19 cellular contexts compared by ENCODE assay signal in genomic region chr16:69321080-69321479, GRCh38. TPM values are rescaled to one million over a fixed set of nuclear protein-coding genes. Genes with fewer than 3 reads are reported as not detected.
A peak's percentile ranks its signal among the peaks of the same experiment; 100 is the strongest.
DNase-seq lines count a peak whose midpoint lies in the region; ATAC-seq, FAIRE-seq and TF ChIP-seq lines count a peak whose summit lies in the region.
"Had no signal": no experiment of that assay in that cellular context is flagged by ENCODE, and none has a peak within 500 bp of the region (broad histone marks: within the 10 kb centered on the region; RNA-seq: fewer than 3 reads in every experiment).

No MANE protein-coding gene starts in this region.

- H3K4me1 ChIP-seq in astrocyte (ENCODE audit: insufficient read depth, low read length) (no peaks in the 10 kb centered on the region), HepG2 (ENCODE audit: insufficient read depth, low read length) (peaks cover 22% of the 10 kb centered on the region)

- no peak overlapping the region for H3K4me3 Mint-ChIP-seq in activated naive CD4-positive, alpha-beta T cell treated with anti-CD3 and anti-CD28 coated beads for 36 hours
- H3K4me3 Mint-ChIP-seq in astrocyte (ENCODE audit: unreplicated experiment), result no peak overlapping the region

- H4K20me1 ChIP-seq in astrocyte (ENCODE audit: insufficient read depth, low read length) (peaks cover 72% of the 10 kb centered on the region), HepG2 (ENCODE audit: insufficient read depth, low read length) (peaks cover 10% of the 10 kb centered on the region)

- TF ChIP-seq EP300 in HepG2 (IDR thresholded peaks at IDR 0.05; ENCODE audit: low read depth in 2 of 2, low read length in 2 of 2), result no peak
- TF ChIP-seq EP300 in HepG2 (CRISPR knock-in tag; IDR thresholded peaks at IDR 0.05; ENCODE audit: borderline replicate concordance), result no peak

- no peak overlapping the region for H3K9ac ChIP-seq in astrocyte (ENCODE audit: low read length)
- H3K9ac ChIP-seq in HepG2 (ENCODE audit: insufficient read depth, low read depth, low read length), result no peak overlapping the region

- peaks cover 64% of the 10 kb centered on the region for H3K36me3 ChIP-seq in astrocyte (ENCODE audit: insufficient read depth, low read length)
- peaks cover 53 to 82% of the 10 kb centered on the region in 2 experiments for H3K36me3 ChIP-seq in HepG2 (replicated peaks in 1 of 2; ENCODE audit: control insufficient read depth in 1 of 2, insufficient read depth in 2 of 2, low read length in 2 of 2)

- H3K27me3 ChIP-seq in astrocyte (ENCODE audit: insufficient read depth, low read length) (no peaks in the 10 kb centered on the region), HepG2 (ENCODE audit: control insufficient read depth in 1 of 2, insufficient read depth in 2 of 2, low read length in 2 of 2) (no peaks in the 10 kb centered on the region)

- no peak overlapping the region for H3K4me2 ChIP-seq in astrocyte (ENCODE audit: low read length)
- H3K4me2 ChIP-seq in HepG2 (ENCODE audit: low read depth, low read length), result no peak overlapping the region

- no peak for TF ChIP-seq RAD21 in HepG2 (CRISPR knock-in tag; IDR thresholded peaks at IDR 0.05)

- WGBS in HepG2 (ENCODE audit: low lambda C conversion rate), result 97% methylated on average over 22 of the region's 22 CpGs

- in situ Hi-C loops in HepG2 (cut with HindIII; ENCODE audit: extremely low pct_ligation_motif_present, low pct_unique_long_range_greater_than_20kb), result no loop called here

- H2AFZ ChIP-seq in astrocyte (ENCODE audit: low read depth, low read length) (no peak overlapping the region), HepG2 (ENCODE audit: low read length) (no peak overlapping the region)

- no peaks in the 10 kb centered on the region for H3K9me3 ChIP-seq in astrocyte (ENCODE audit: insufficient read depth, low read depth, low read length)
- no peaks in the 10 kb centered on the region for H3K9me3 ChIP-seq in HepG2 (ENCODE audit: low read length)

- H3K4me3 ChIP-seq in astrocyte (ENCODE audit: insufficient read depth, low read depth, low read length) (no peak overlapping the region), HepG2 (replicated peaks in 1 of 3; ENCODE audit: insufficient read depth in 1 of 3, low read depth in 2 of 3, low read length in 3 of 3) (no peak overlapping the region)

- no peak for ATAC-seq in activated naive CD4-positive, alpha-beta T cell treated with anti-CD3 and anti-CD28 coated beads, Interleukin-2, amount 50 U/mL, for 72 hours
- ATAC-seq in HepG2 (no peak), GM18870 (IDR thresholded peaks at IDR 0.05; ENCODE audit: unreplicated experiment) (no peak), GM21381 (IDR thresholded peaks at IDR 0.05; ENCODE audit: unreplicated experiment) (no peak)

- BruUV-seq in HepG2 (replicated peaks; lab: Mats Ljungman, UMichigan), result no TSS peak

- POLR2A ChIA-PET in HepG2 (lab: Yijun Ruan, JAX), result no interaction called here

- H3K27me3 Mint-ChIP-seq in activated naive CD4-positive, alpha-beta T cell treated with anti-CD3 and anti-CD28 coated beads for 36 hours (ENCODE audit: low read depth), result no peaks in the 10 kb centered on the region
- no peaks in the 10 kb centered on the region for H3K27me3 Mint-ChIP-seq in astrocyte (ENCODE audit: low read depth, unreplicated experiment)

- peaks cover 6 to 12% of the 10 kb centered on the region in 2 donors for H3K36me3 Mint-ChIP-seq in activated naive CD4-positive, alpha-beta T cell treated with anti-CD3 and anti-CD28 coated beads, Interleukin-2, amount 50 U/mL, for 72 hours
- peaks cover 30% of the 10 kb centered on the region for H3K36me3 Mint-ChIP-seq in activated naive CD4-positive, alpha-beta T cell treated with anti-CD3 and anti-CD28 coated beads for 36 hours (ENCODE audit: low read depth)
- peaks cover 20% of the 10 kb centered on the region for H3K36me3 Mint-ChIP-seq in astrocyte (ENCODE audit: low read depth, unreplicated experiment)

- no peak for FAIRE-seq in astrocyte (lab: Jason Lieb, UNC)
- FAIRE-seq in HepG2 (lab: Jason Lieb, UNC), result no peak
- FAIRE-seq: A204.1, GM12892 had no signal

- H3K79me2 ChIP-seq in astrocyte (ENCODE audit: insufficient read depth, low read length) (peaks cover 62% of the 10 kb centered on the region), HepG2 (ENCODE audit: insufficient read depth, low read length) (peaks cover 20% of the 10 kb centered on the region)

- H3K4me1 Mint-ChIP-seq in activated naive CD4-positive, alpha-beta T cell treated with anti-CD3 and anti-CD28 coated beads for 36 hours (ENCODE audit: low read depth), result peaks cover 19% of the 10 kb centered on the region
- H3K4me1 Mint-ChIP-seq in astrocyte (ENCODE audit: low read depth, unreplicated experiment), result peaks cover 2% of the 10 kb centered on the region

- peak in 1 of 2 donors; percentile 43 for DNase-seq in activated naive CD4-positive, alpha-beta T cell treated with anti-CD3 and anti-CD28 coated beads, Interleukin-2, amount 50 U/mL, for 72 hours (ENCODE audit: low spot score in 2 of 2)
- DNase-seq in activated naive CD4-positive, alpha-beta T cell treated with anti-CD3 and anti-CD28 coated beads for 36 hours, result no peak
- DNase-seq in astrocyte (ENCODE audit: low read depth), result no peak
- no peak for DNase-seq in HepG2 (ENCODE audit: low spot score)
- peak; percentile 20 for DNase-seq in stimulated activated CD8-positive, alpha-beta memory T cell treated with anti-CD3 and anti-CD28 coated beads, Interleukin-4, amount 100 ng/mL, for 48 hours
- DNase-seq in activated CD4-positive, alpha-beta T cell treated with anti-CD3 and anti-CD28 coated beads, Interleukin-2, amount 50 U/mL, for 4 hours, result no peak
- DNase-seq: COR-L47, DMS153, GOT3, NCI-H1048, NCI-H1436 treated with DMSO at 0.1 percent for 48 hours, NCI-H2029 treated with DMSO at 0.1 percent for 48 hours, NCI-H2171 treated with DMSO at 0.1 percent for 48 hours, NCI-H774, RPMI8226 had no signal

- H3K9me3 Mint-ChIP-seq in activated naive CD4-positive, alpha-beta T cell treated with anti-CD3 and anti-CD28 coated beads, Interleukin-2, amount 50 U/mL, for 72 hours, result no peaks in the 10 kb centered on the region
- H3K9me3 Mint-ChIP-seq in activated naive CD4-positive, alpha-beta T cell treated with anti-CD3 and anti-CD28 coated beads for 36 hours, result no peaks in the 10 kb centered on the region
- H3K9me3 Mint-ChIP-seq in astrocyte (ENCODE audit: unreplicated experiment), result no peaks in the 10 kb centered on the region

- intact Hi-C loops in activated naive CD4-positive, alpha-beta T cell treated with anti-CD3 and anti-CD28 coated beads for 36 hours (cut with micrococcal nuclease), result no loop called here
- intact Hi-C loops in HepG2 (cut with micrococcal nuclease; ENCODE audit: unreplicated experiment), result no loop called here

- H3K27ac Mint-ChIP-seq in activated naive CD4-positive, alpha-beta T cell treated with anti-CD3 and anti-CD28 coated beads, Interleukin-2, amount 50 U/mL, for 72 hours, result peak overlapping the region; percentile 0 to 70
- H3K27ac Mint-ChIP-seq in activated naive CD4-positive, alpha-beta T cell treated with anti-CD3 and anti-CD28 coated beads for 36 hours, result no peak overlapping the region
- H3K27ac Mint-ChIP-seq in astrocyte (ENCODE audit: unreplicated experiment), result peak overlapping the region; percentile 28

- no peak for TF ChIP-seq POLR2A in HepG2 (IDR thresholded peaks at IDR 0.05; ENCODE audit: insufficient read depth in 1 of 2, low read depth in 2 of 2, low read length in 2 of 2)

- H3K27ac ChIP-seq in astrocyte (ENCODE audit: low read depth, low read length) (no peak overlapping the region), HepG2 (ENCODE audit: extremely low read length, insufficient read depth, low read length) (no peak overlapping the region)

- TF ChIP-seq CTCF in astrocyte (IDR thresholded peaks at IDR 0.05; ENCODE audit: insufficient read depth, low read depth, low read length) (no peak), HepG2 (CRISPR knock-in tag; IDR thresholded peaks at IDR 0.05) (no peak)

- CTCF ChIA-PET in activated naive CD4-positive, alpha-beta T cell treated with anti-CD3 and anti-CD28 coated beads for 36 hours (lab: Charles Lee), result no interaction called here
- CTCF ChIA-PET in HepG2 (lab: Yijun Ruan, JAX; ENCODE audit: low intra/inter-chr PET ratio, low total read pairs), result no interaction called here

RNA-seq across cellular contexts. Expression of gene PDF, which starts 9.3 kb away (rescaled TPM):
- total RNA-seq in activated naive CD4-positive, alpha-beta T cell treated with anti-CD3 and anti-CD28 coated beads, Interleukin-2, amount 50 U/mL, for 72 hours, result 10 to 100 TPM in 1 of 2 donors, 1 to 10 TPM in 1; 7.3 to 17.4 TPM
- total RNA-seq in activated naive CD4-positive, alpha-beta T cell treated with anti-CD3 and anti-CD28 coated beads for 36 hours, result 10 to 100 TPM; 12.3 to 13.9 TPM
- total RNA-seq in astrocyte (14.9 and 15.0 TPM in 2 replicates), HepG2 (2016; rRNA removed; fragmentation: Illumina TruSeq; extraction: Trizol) (26.8 and 48.8 TPM in 2 replicates)
- total RNA-seq in HepG2 (2016; cell fraction: cytosol; rRNA removed; fragmentation: Illumina TruSeq; extraction: Trizol; ENCODE audit: low read depth), result 18.2 and 24.6 TPM in 2 replicates
- total RNA-seq in HepG2 (2016; cell fraction: insoluble cytoplasmic fraction; rRNA removed; fragmentation: Illumina TruSeq; extraction: Trizol), result 28.5 and 44.0 TPM in 2 replicates
- total RNA-seq in HepG2 (2016; cell fraction: membrane; rRNA removed; fragmentation: Illumina TruSeq; extraction: Trizol), result 38.4 and 44.7 TPM in 2 replicates
- 29.9 and 30.3 TPM in 2 replicates for total RNA-seq in HepG2 (2016; cell fraction: nucleus; rRNA removed; fragmentation: Illumina TruSeq; extraction: Trizol)
- 12.4 and 15.5 TPM in 2 replicates for polyA plus RNA-seq in HepG2 (2011; rRNA removed)
- polyA plus RNA-seq in HepG2 (2011; cell fraction: cytosol; rRNA removed), result 22.8 and 23.1 TPM in 2 replicates
- 24.7 and 25.0 TPM in 2 replicates for polyA plus RNA-seq in HepG2 (2011; cell fraction: nucleus; rRNA removed)
- 6.4 and 8.7 TPM in 2 replicates for polyA plus RNA-seq in HepG2 (2012)
- 23.5 and 29.1 TPM in 2 replicates for polyA plus RNA-seq in HepG2 (2016; cell fraction: cytosol; fragmentation: Illumina TruSeq; extraction: Trizol; ENCODE audit: low read depth)
- polyA plus RNA-seq in HepG2 (2016; cell fraction: insoluble cytoplasmic fraction; fragmentation: Illumina TruSeq; extraction: Trizol; ENCODE audit: low read depth), result 23.7 and 27.1 TPM in 2 replicates
- polyA plus RNA-seq in HepG2 (2016; cell fraction: membrane; fragmentation: Illumina TruSeq; extraction: Trizol; ENCODE audit: low read depth), result 21.1 and 25.6 TPM in 2 replicates
- 37.8 and 54.6 TPM in 2 replicates for polyA plus RNA-seq in HepG2 (2016; cell fraction: nucleus; fragmentation: Illumina TruSeq; extraction: Trizol; ENCODE audit: insufficient read depth, low read depth)
- 4.4 and 16.0 TPM in 2 replicates for polyA minus RNA-seq in HepG2 (2011; rRNA and poly(A)+ RNA removed; ENCODE audit: low replicate concordance)
- polyA minus RNA-seq in HepG2 (2011; cell fraction: cytosol; rRNA and poly(A)+ RNA removed), result 15.6 and 19.5 TPM in 2 replicates
- polyA minus RNA-seq in HepG2 (2011; cell fraction: nucleus; rRNA and poly(A)+ RNA removed), result 6.3 and 19.4 TPM in 2 replicates

RNA-seq across cellular contexts. Expression of gene VPS4A, which starts 9.9 kb away (rescaled TPM):
- 10 to 100 TPM; 23.1 to 29.1 TPM for total RNA-seq in activated naive CD4-positive, alpha-beta T cell treated with anti-CD3 and anti-CD28 coated beads, Interleukin-2, amount 50 U/mL, for 72 hours
- 10 to 100 TPM; 34.3 to 35.8 TPM for total RNA-seq in activated naive CD4-positive, alpha-beta T cell treated with anti-CD3 and anti-CD28 coated beads for 36 hours
- total RNA-seq in astrocyte (27.9 and 28.9 TPM in 2 replicates), HepG2 (2016; rRNA removed; fragmentation: Illumina TruSeq; extraction: Trizol) (21.0 and 27.9 TPM in 2 replicates)
- total RNA-seq in HepG2 (2016; cell fraction: cytosol; rRNA removed; fragmentation: Illumina TruSeq; extraction: Trizol; ENCODE audit: low read depth), result 22.9 and 26.6 TPM in 2 replicates
- 20.6 and 26.3 TPM in 2 replicates for total RNA-seq in HepG2 (2016; cell fraction: insoluble cytoplasmic fraction; rRNA removed; fragmentation: Illumina TruSeq; extraction: Trizol)
- total RNA-seq in HepG2 (2016; cell fraction: membrane; rRNA removed; fragmentation: Illumina TruSeq; extraction: Trizol), result 35.0 and 37.1 TPM in 2 replicates
- total RNA-seq in HepG2 (2016; cell fraction: nucleus; rRNA removed; fragmentation: Illumina TruSeq; extraction: Trizol), result 20.1 and 24.2 TPM in 2 replicates
- polyA plus RNA-seq in HepG2 (2011; rRNA removed), result 13.2 and 15.7 TPM in 2 replicates
- polyA plus RNA-seq in HepG2 (2011; cell fraction: cytosol; rRNA removed), result 13.5 TPM in 2 replicates
- polyA plus RNA-seq in HepG2 (2011; cell fraction: nucleus; rRNA removed), result 19.8 and 23.6 TPM in 2 replicates
- polyA plus RNA-seq in HepG2 (2012), result 35.1 and 39.0 TPM in 2 replicates
- polyA plus RNA-seq in HepG2 (2016; cell fraction: cytosol; fragmentation: Illumina TruSeq; extraction: Trizol; ENCODE audit: low read depth), result 17.7 and 22.9 TPM in 2 replicates
- 25.9 and 27.3 TPM in 2 replicates for polyA plus RNA-seq in HepG2 (2016; cell fraction: insoluble cytoplasmic fraction; fragmentation: Illumina TruSeq; extraction: Trizol; ENCODE audit: low read depth)
- polyA plus RNA-seq in HepG2 (2016; cell fraction: membrane; fragmentation: Illumina TruSeq; extraction: Trizol; ENCODE audit: low read depth), result 29.1 and 33.5 TPM in 2 replicates
- 40.5 and 45.1 TPM in 2 replicates for polyA plus RNA-seq in HepG2 (2016; cell fraction: nucleus; fragmentation: Illumina TruSeq; extraction: Trizol; ENCODE audit: insufficient read depth, low read depth)
- 26.2 and 31.9 TPM in 2 replicates for polyA minus RNA-seq in HepG2 (2011; rRNA and poly(A)+ RNA removed; ENCODE audit: low replicate concordance)
- 8.4 and 11.2 TPM in 2 replicates for polyA minus RNA-seq in HepG2 (2011; cell fraction: cytosol; rRNA and poly(A)+ RNA removed)
- 15.3 and 19.3 TPM in 2 replicates for polyA minus RNA-seq in HepG2 (2011; cell fraction: nucleus; rRNA and poly(A)+ RNA removed)

RNA-seq across cellular contexts. Expression of gene COG8, which starts 18.3 kb away (rescaled TPM):
- 10 to 100 TPM; 26.9 to 28.2 TPM for total RNA-seq in activated naive CD4-positive, alpha-beta T cell treated with anti-CD3 and anti-CD28 coated beads, Interleukin-2, amount 50 U/mL, for 72 hours
- total RNA-seq in activated naive CD4-positive, alpha-beta T cell treated with anti-CD3 and anti-CD28 coated beads for 36 hours, result 10 to 100 TPM; 21.0 to 22.6 TPM
- total RNA-seq in astrocyte (32.4 and 36.7 TPM in 2 replicates), HepG2 (2016; rRNA removed; fragmentation: Illumina TruSeq; extraction: Trizol) (52.1 and 55.3 TPM in 2 replicates)
- total RNA-seq in HepG2 (2016; cell fraction: cytosol; rRNA removed; fragmentation: Illumina TruSeq; extraction: Trizol; ENCODE audit: low read depth), result 10.7 and 10.9 TPM in 2 replicates
- total RNA-seq in HepG2 (2016; cell fraction: insoluble cytoplasmic fraction; rRNA removed; fragmentation: Illumina TruSeq; extraction: Trizol), result 51.4 and 55.0 TPM in 2 replicates
- 19.3 and 21.7 TPM in 2 replicates for total RNA-seq in HepG2 (2016; cell fraction: membrane; rRNA removed; fragmentation: Illumina TruSeq; extraction: Trizol)
- 36.9 and 39.9 TPM in 2 replicates for total RNA-seq in HepG2 (2016; cell fraction: nucleus; rRNA removed; fragmentation: Illumina TruSeq; extraction: Trizol)
- polyA plus RNA-seq in HepG2 (2011; rRNA removed), result 45.5 and 53.9 TPM in 2 replicates
- 41.6 and 42.2 TPM in 2 replicates for polyA plus RNA-seq in HepG2 (2011; cell fraction: cytosol; rRNA removed)
- 54.2 and 55.8 TPM in 2 replicates for polyA plus RNA-seq in HepG2 (2011; cell fraction: nucleus; rRNA removed)
- 25.6 and 25.8 TPM in 2 replicates for polyA plus RNA-seq in HepG2 (2012)
- 4.5 and 4.6 TPM in 2 replicates for polyA plus RNA-seq in HepG2 (2016; cell fraction: cytosol; fragmentation: Illumina TruSeq; extraction: Trizol; ENCODE audit: low read depth)
- polyA plus RNA-seq in HepG2 (2016; cell fraction: insoluble cytoplasmic fraction; fragmentation: Illumina TruSeq; extraction: Trizol; ENCODE audit: low read depth), result 43.6 and 45.3 TPM in 2 replicates
- polyA plus RNA-seq in HepG2 (2016; cell fraction: membrane; fragmentation: Illumina TruSeq; extraction: Trizol; ENCODE audit: low read depth), result 8.1 and 10.3 TPM in 2 replicates
- polyA plus RNA-seq in HepG2 (2016; cell fraction: nucleus; fragmentation: Illumina TruSeq; extraction: Trizol; ENCODE audit: insufficient read depth, low read depth), result 58.0 and 62.4 TPM in 2 replicates
- polyA minus RNA-seq in HepG2 (2011; rRNA and poly(A)+ RNA removed; ENCODE audit: low replicate concordance), result 107 and 148 TPM in 2 replicates
- polyA minus RNA-seq in HepG2 (2011; cell fraction: cytosol; rRNA and poly(A)+ RNA removed), result 58.2 and 58.3 TPM in 2 replicates
- polyA minus RNA-seq in HepG2 (2011; cell fraction: nucleus; rRNA and poly(A)+ RNA removed), result 63.6 and 70.5 TPM in 2 replicates

RNA-seq across cellular contexts. Expression of gene NIP7, which starts 18.5 kb away (rescaled TPM):
- 10 to 100 TPM; 35.8 to 44.7 TPM for total RNA-seq in activated naive CD4-positive, alpha-beta T cell treated with anti-CD3 and anti-CD28 coated beads, Interleukin-2, amount 50 U/mL, for 72 hours
- 10 to 100 TPM; 35.3 to 36.8 TPM for total RNA-seq in activated naive CD4-positive, alpha-beta T cell treated with anti-CD3 and anti-CD28 coated beads for 36 hours
- total RNA-seq in astrocyte (34.3 and 35.7 TPM in 2 replicates), HepG2 (2016; rRNA removed; fragmentation: Illumina TruSeq; extraction: Trizol) (114 and 144 TPM in 2 replicates)
- 18.2 and 22.3 TPM in 2 replicates for total RNA-seq in HepG2 (2016; cell fraction: cytosol; rRNA removed; fragmentation: Illumina TruSeq; extraction: Trizol; ENCODE audit: low read depth)
- total RNA-seq in HepG2 (2016; cell fraction: insoluble cytoplasmic fraction; rRNA removed; fragmentation: Illumina TruSeq; extraction: Trizol), result 111 and 158 TPM in 2 replicates
- total RNA-seq in HepG2 (2016; cell fraction: membrane; rRNA removed; fragmentation: Illumina TruSeq; extraction: Trizol), result 44.6 and 49.9 TPM in 2 replicates
- 41.5 and 45.6 TPM in 2 replicates for total RNA-seq in HepG2 (2016; cell fraction: nucleus; rRNA removed; fragmentation: Illumina TruSeq; extraction: Trizol)
- polyA plus RNA-seq in HepG2 (2011; rRNA removed), result 14.0 and 15.3 TPM in 2 replicates
- polyA plus RNA-seq in HepG2 (2011; cell fraction: cytosol; rRNA removed), result 14.2 and 20.2 TPM in 2 replicates
- 6.7 and 10.3 TPM in 2 replicates for polyA plus RNA-seq in HepG2 (2011; cell fraction: nucleus; rRNA removed)
- polyA plus RNA-seq in HepG2 (2012), result 36.0 and 46.6 TPM in 2 replicates
- 8.3 and 9.9 TPM in 2 replicates for polyA plus RNA-seq in HepG2 (2016; cell fraction: cytosol; fragmentation: Illumina TruSeq; extraction: Trizol; ENCODE audit: low read depth)
- polyA plus RNA-seq in HepG2 (2016; cell fraction: insoluble cytoplasmic fraction; fragmentation: Illumina TruSeq; extraction: Trizol; ENCODE audit: low read depth), result 140 and 161 TPM in 2 replicates
- 25.6 and 25.8 TPM in 2 replicates for polyA plus RNA-seq in HepG2 (2016; cell fraction: membrane; fragmentation: Illumina TruSeq; extraction: Trizol; ENCODE audit: low read depth)
- 69.5 and 74.1 TPM in 2 replicates for polyA plus RNA-seq in HepG2 (2016; cell fraction: nucleus; fragmentation: Illumina TruSeq; extraction: Trizol; ENCODE audit: insufficient read depth, low read depth)
- 18.1 and 22.6 TPM in 2 replicates for polyA minus RNA-seq in HepG2 (2011; rRNA and poly(A)+ RNA removed; ENCODE audit: low replicate concordance)
- polyA minus RNA-seq in HepG2 (2011; cell fraction: cytosol; rRNA and poly(A)+ RNA removed), result 14.7 and 15.0 TPM in 2 replicates
- 21.9 and 26.0 TPM in 2 replicates for polyA minus RNA-seq in HepG2 (2011; cell fraction: nucleus; rRNA and poly(A)+ RNA removed)

RNA-seq across cellular contexts. Expression of gene TMED6, which starts 30.5 kb away (rescaled TPM):
- total RNA-seq in activated naive CD4-positive, alpha-beta T cell treated with anti-CD3 and anti-CD28 coated beads, Interleukin-2, amount 50 U/mL, for 72 hours, result 1 to 10 TPM in 1 of 2 donors, under 1 TPM in 1; 0.39 to 1.8 TPM
- total RNA-seq in activated naive CD4-positive, alpha-beta T cell treated with anti-CD3 and anti-CD28 coated beads for 36 hours, result under 1 TPM; 0.86 to 0.88 TPM
- total RNA-seq in astrocyte, result 0.58 and 0.64 TPM in 2 replicates
- 6.4 and 14.4 TPM in 2 replicates for total RNA-seq in HepG2 (2016; rRNA removed; fragmentation: Illumina TruSeq; extraction: Trizol)
- 2.9 and 4.8 TPM in 2 replicates for total RNA-seq in HepG2 (2016; cell fraction: cytosol; rRNA removed; fragmentation: Illumina TruSeq; extraction: Trizol; ENCODE audit: low read depth)
- 9.7 and 13.1 TPM in 2 replicates for total RNA-seq in HepG2 (2016; cell fraction: insoluble cytoplasmic fraction; rRNA removed; fragmentation: Illumina TruSeq; extraction: Trizol)
- total RNA-seq in HepG2 (2016; cell fraction: membrane; rRNA removed; fragmentation: Illumina TruSeq; extraction: Trizol), result 4.0 and 4.4 TPM in 2 replicates
- 9.6 and 11.2 TPM in 2 replicates for total RNA-seq in HepG2 (2016; cell fraction: nucleus; rRNA removed; fragmentation: Illumina TruSeq; extraction: Trizol)
- polyA plus RNA-seq in HepG2 (2011; rRNA removed), result 9.8 and 10.5 TPM in 2 replicates
- polyA plus RNA-seq in HepG2 (2011; cell fraction: cytosol; rRNA removed), result 8.0 and 12.8 TPM in 2 replicates
- 3.0 and 4.5 TPM in 2 replicates for polyA plus RNA-seq in HepG2 (2011; cell fraction: nucleus; rRNA removed)
- 6.0 and 10.3 TPM in 2 replicates for polyA plus RNA-seq in HepG2 (2012)
- 3.8 and 4.3 TPM in 2 replicates for polyA plus RNA-seq in HepG2 (2016; cell fraction: cytosol; fragmentation: Illumina TruSeq; extraction: Trizol; ENCODE audit: low read depth)
- 7.5 and 10.5 TPM in 2 replicates for polyA plus RNA-seq in HepG2 (2016; cell fraction: insoluble cytoplasmic fraction; fragmentation: Illumina TruSeq; extraction: Trizol; ENCODE audit: low read depth)
- polyA plus RNA-seq in HepG2 (2016; cell fraction: membrane; fragmentation: Illumina TruSeq; extraction: Trizol; ENCODE audit: low read depth), result 3.5 and 4.2 TPM in 2 replicates
- 17.8 and 20.3 TPM in 2 replicates for polyA plus RNA-seq in HepG2 (2016; cell fraction: nucleus; fragmentation: Illumina TruSeq; extraction: Trizol; ENCODE audit: insufficient read depth, low read depth)
- 1.3 and 10.3 TPM in 2 replicates for polyA minus RNA-seq in HepG2 (2011; rRNA and poly(A)+ RNA removed; ENCODE audit: low replicate concordance)
- polyA minus RNA-seq in HepG2 (2011; cell fraction: cytosol; rRNA and poly(A)+ RNA removed), result 1.6 and 2.7 TPM in 2 replicates
- polyA minus RNA-seq in HepG2 (2011; cell fraction: nucleus; rRNA and poly(A)+ RNA removed), result 6.2 and 6.7 TPM in 2 replicates
